1 cellular context compared by ENCODE assay signal in the genomic region with DNA sequence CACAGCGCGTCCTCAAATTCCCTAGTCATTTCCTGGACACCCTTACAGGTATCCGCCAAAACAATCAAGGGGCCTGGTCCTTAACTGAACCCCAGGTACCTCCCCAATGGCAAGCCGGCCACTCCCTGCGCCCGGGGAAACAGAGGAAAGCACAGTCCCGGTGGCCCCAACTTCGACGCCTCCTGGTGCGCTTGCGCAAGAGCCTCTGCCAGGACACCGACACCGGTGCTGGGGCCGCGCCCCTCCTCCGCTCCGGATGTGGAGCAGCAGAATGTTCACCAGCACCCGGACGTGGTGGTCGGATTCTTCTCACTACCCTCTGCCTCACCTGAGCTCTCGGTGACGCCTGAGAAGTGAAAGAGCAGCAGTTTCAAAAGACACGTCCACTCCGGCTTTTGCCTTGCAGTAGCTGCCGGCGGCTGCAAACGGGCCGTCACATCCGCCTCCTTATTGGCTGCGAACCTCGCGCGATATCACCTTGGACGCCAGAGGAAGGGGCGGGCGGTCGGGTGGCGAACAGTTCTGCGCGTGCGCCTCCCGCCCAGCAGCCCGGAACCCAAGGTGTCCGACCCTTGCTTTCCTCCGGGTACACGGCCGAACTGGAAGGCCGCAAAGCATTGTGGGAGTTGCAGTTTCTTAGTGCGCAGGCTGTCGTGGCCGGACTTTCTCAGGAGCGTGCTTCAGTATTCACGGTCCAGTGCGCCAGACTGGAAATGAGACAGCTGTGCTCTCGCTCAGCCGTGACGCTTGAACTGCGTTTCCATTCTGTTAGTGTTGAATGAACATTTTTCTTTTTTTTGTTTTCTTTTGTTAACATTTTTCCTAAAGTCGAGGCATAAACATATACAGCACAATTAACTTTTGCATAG.
TF ChIP-seq lines count a peak whose summit lies in the region.

A gene with protein sequence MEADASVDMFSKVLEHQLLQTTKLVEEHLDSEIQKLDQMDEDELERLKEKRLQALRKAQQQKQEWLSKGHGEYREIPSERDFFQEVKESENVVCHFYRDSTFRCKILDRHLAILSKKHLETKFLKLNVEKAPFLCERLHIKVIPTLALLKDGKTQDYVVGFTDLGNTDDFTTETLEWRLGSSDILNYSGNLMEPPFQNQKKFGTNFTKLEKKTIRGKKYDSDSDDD (minus strand): TSS at position 423 of the 869 bp plus-strand sequence. CDS start 3,123 bp downstream, outside the sequence.

TF ChIP-seq in HepG2, 621 proteins besides CTCF, POLR2A, EP300 and RAD21 (continued from another document and continues in another):
- TF ChIP-seq, protein P1, sequence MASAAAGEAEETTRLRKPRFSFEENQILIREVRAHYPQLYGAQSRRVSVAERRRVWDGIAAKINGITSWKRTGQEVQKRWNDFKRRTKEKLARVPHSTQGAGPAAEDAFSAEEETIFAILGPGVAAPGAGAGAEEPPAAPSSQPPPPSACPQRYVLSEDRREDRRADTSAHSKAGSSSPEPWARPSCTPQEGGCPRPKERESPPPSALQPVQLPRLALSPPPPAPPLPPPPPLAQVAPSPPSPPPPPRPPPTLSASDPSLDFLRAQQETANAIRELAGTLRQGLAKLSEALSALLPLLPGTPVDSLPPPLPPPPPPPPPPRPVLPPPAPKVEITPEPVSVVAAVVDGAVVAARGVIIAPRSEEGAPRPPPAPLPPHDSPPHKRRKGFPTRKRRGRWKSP (CRISPR knock-in tag; IDR thresholded peaks at IDR 0.05), result no peak; the same call in 1 of the 2 replicates
- TF ChIP-seq PAWR (CRISPR knock-in tag; IDR thresholded peaks at IDR 0.05; ENCODE audit: borderline replicate concordance), result 0 out of 2 replicates have a peak, but pooled peaks have one; percentile 35
- TF ChIP-seq, protein P2, sequence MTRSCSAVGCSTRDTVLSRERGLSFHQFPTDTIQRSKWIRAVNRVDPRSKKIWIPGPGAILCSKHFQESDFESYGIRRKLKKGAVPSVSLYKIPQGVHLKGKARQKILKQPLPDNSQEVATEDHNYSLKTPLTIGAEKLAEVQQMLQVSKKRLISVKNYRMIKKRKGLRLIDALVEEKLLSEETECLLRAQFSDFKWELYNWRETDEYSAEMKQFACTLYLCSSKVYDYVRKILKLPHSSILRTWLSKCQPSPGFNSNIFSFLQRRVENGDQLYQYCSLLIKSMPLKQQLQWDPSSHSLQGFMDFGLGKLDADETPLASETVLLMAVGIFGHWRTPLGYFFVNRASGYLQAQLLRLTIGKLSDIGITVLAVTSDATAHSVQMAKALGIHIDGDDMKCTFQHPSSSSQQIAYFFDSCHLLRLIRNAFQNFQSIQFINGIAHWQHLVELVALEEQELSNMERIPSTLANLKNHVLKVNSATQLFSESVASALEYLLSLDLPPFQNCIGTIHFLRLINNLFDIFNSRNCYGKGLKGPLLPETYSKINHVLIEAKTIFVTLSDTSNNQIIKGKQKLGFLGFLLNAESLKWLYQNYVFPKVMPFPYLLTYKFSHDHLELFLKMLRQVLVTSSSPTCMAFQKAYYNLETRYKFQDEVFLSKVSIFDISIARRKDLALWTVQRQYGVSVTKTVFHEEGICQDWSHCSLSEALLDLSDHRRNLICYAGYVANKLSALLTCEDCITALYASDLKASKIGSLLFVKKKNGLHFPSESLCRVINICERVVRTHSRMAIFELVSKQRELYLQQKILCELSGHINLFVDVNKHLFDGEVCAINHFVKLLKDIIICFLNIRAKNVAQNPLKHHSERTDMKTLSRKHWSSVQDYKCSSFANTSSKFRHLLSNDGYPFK (CRISPR knock-in tag; IDR thresholded peaks at IDR 0.05; ENCODE audit: borderline replicate concordance), result peak; percentile 95
- TF ChIP-seq, protein P3, sequence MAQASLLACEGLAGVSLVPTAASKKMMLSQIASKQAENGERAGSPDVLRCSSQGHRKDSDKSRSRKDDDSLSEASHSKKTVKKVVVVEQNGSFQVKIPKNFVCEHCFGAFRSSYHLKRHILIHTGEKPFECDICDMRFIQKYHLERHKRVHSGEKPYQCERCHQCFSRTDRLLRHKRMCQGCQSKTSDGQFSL (CRISPR knock-in tag; IDR thresholded peaks at IDR 0.05), result no peak; the same call in 1 of the 2 replicates
- TF ChIP-seq, protein P4, sequence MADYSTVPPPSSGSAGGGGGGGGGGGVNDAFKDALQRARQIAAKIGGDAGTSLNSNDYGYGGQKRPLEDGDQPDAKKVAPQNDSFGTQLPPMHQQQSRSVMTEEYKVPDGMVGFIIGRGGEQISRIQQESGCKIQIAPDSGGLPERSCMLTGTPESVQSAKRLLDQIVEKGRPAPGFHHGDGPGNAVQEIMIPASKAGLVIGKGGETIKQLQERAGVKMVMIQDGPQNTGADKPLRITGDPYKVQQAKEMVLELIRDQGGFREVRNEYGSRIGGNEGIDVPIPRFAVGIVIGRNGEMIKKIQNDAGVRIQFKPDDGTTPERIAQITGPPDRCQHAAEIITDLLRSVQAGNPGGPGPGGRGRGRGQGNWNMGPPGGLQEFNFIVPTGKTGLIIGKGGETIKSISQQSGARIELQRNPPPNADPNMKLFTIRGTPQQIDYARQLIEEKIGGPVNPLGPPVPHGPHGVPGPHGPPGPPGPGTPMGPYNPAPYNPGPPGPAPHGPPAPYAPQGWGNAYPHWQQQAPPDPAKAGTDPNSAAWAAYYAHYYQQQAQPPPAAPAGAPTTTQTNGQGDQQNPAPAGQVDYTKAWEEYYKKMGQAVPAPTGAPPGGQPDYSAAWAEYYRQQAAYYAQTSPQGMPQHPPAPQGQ (CRISPR knock-in tag; IDR thresholded peaks at IDR 0.05; ENCODE audit: borderline replicate concordance), result peak; percentile 89; the same call in 1 of the 2 replicates
- TF ChIP-seq SOX6 (IDR thresholded peaks at IDR 0.05), result no peak
- peak; percentile 75 for TF ChIP-seq SOX6 (CRISPR knock-in tag; IDR thresholded peaks at IDR 0.05)
- TF ChIP-seq, protein P5, sequence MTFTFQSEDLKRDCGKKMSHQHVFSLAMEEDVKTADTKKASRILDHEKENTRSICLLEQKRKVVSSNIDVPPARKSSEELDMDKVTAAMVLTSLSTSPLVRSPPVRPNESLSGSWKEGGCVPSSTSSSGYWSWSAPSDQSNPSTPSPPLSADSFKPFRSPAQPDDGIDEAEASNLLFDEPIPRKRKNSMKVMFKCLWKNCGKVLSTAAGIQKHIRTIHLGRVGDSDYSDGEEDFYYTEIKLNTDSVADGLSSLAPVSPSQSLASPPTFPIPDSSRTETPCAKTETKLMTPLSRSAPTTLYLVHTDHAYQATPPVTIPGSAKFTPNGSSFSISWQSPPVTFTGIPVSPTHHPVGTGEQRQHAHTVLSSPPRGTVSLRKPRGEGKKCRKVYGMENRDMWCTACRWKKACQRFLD (CRISPR knock-in tag; IDR thresholded peaks at IDR 0.05; ENCODE audit: borderline replicate concordance), result peak; percentile 85
- TF ChIP-seq, protein P6, sequence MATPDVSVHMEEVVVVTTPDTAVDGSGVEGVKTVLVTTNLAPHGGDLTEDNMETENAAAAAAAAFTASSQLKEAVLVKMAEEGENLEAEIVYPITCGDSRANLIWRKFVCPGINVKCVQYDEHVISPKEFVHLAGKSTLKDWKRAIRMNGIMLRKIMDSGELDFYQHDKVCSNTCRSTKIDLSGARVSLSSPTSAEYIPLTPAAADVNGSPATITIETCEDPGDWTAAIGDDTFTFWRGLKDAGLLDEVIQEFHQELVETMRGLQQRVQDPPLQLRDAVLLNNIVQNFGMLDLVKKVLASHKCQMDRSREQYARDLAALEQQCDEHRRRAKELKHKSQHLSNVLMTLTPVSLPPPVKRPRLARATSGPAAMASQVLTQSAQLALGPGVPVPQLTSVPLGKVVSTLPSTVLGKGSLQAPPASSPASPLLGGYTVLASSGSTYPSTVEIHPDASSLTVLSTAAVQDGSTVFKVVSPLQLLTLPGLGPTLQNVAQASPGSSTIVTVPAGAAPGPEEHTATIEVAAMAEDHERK (CRISPR knock-in tag; IDR thresholded peaks at IDR 0.05; ENCODE audit: low read depth), result peak; percentile 91
- TF ChIP-seq CCDC6 (CRISPR knock-in tag; IDR thresholded peaks at IDR 0.05), result no peak; the same call in 1 of the 2 replicates
- TF ChIP-seq RARG (CRISPR knock-in tag; IDR thresholded peaks at IDR 0.05; ENCODE audit: low read depth), result 0 out of 2 replicates have a peak, but pooled peaks have one; percentile 49
- TF ChIP-seq, protein P7, sequence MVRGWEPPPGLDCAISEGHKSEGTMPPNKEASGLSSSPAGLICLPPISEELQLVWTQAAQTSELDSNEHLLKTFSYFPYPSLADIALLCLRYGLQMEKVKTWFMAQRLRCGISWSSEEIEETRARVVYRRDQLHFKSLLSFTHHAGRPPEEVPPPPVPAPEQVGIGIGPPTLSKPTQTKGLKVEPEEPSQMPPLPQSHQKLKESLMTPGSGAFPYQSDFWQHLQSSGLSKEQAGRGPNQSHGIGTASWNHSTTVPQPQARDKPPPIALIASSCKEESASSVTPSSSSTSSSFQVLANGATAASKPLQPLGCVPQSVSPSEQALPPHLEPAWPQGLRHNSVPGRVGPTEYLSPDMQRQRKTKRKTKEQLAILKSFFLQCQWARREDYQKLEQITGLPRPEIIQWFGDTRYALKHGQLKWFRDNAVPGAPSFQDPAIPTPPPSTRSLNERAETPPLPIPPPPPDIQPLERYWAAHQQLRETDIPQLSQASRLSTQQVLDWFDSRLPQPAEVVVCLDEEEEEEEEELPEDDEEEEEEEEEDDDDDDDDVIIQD (CRISPR knock-in tag; IDR thresholded peaks at IDR 0.05; ENCODE audit: low read depth), result peak; percentile 71
- no peak for TF ChIP-seq ZNF569 (CRISPR knock-in tag; IDR thresholded peaks at IDR 0.05; ENCODE audit: borderline replicate concordance)
- TF ChIP-seq, protein P8, sequence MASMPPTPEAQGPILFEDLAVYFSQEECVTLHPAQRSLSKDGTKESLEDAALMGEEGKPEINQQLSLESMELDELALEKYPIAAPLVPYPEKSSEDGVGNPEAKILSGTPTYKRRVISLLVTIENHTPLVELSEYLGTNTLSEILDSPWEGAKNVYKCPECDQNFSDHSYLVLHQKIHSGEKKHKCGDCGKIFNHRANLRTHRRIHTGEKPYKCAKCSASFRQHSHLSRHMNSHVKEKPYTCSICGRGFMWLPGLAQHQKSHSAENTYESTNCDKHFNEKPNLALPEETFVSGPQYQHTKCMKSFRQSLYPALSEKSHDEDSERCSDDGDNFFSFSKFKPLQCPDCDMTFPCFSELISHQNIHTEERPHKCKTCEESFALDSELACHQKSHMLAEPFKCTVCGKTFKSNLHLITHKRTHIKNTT (CRISPR knock-in tag; IDR thresholded peaks at IDR 0.05), result peak; percentile 21; the same call in 1 of the 2 replicates
- TF ChIP-seq TBL1XR1 (IDR thresholded peaks at IDR 0.05; ENCODE audit: borderline replicate concordance, low read length, partially characterized antibody), result peak; percentile 38
- TF ChIP-seq, protein P9, sequence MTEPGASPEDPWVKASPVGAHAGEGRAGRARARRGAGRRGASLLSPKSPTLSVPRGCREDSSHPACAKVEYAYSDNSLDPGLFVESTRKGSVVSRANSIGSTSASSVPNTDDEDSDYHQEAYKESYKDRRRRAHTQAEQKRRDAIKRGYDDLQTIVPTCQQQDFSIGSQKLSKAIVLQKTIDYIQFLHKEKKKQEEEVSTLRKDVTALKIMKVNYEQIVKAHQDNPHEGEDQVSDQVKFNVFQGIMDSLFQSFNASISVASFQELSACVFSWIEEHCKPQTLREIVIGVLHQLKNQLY (CRISPR knock-in tag; IDR thresholded peaks at IDR 0.05), result peak; percentile 74
- TF ChIP-seq AGO2 (optimal IDR thresholded peaks at IDR 0.05; ENCODE audit: low read depth, low read length), result peak; percentile 75
- TF ChIP-seq ZNF775 (CRISPR knock-in tag; IDR thresholded peaks at IDR 0.05; ENCODE audit: borderline replicate concordance), result 0 out of 2 replicates have a peak, but pooled peaks have one; percentile 57
- no peak for TF ChIP-seq KAT7 (CRISPR knock-in tag; IDR thresholded peaks at IDR 0.05; ENCODE audit: borderline replicate concordance)
- TF ChIP-seq MED8 (CRISPR knock-in tag; IDR thresholded peaks at IDR 0.05; ENCODE audit: insufficient replicate concordance), result peak; percentile 72
- TF ChIP-seq ZKSCAN1 (IDR thresholded peaks at IDR 0.05; ENCODE audit: low read length), result no peak
- TF ChIP-seq, protein P10, sequence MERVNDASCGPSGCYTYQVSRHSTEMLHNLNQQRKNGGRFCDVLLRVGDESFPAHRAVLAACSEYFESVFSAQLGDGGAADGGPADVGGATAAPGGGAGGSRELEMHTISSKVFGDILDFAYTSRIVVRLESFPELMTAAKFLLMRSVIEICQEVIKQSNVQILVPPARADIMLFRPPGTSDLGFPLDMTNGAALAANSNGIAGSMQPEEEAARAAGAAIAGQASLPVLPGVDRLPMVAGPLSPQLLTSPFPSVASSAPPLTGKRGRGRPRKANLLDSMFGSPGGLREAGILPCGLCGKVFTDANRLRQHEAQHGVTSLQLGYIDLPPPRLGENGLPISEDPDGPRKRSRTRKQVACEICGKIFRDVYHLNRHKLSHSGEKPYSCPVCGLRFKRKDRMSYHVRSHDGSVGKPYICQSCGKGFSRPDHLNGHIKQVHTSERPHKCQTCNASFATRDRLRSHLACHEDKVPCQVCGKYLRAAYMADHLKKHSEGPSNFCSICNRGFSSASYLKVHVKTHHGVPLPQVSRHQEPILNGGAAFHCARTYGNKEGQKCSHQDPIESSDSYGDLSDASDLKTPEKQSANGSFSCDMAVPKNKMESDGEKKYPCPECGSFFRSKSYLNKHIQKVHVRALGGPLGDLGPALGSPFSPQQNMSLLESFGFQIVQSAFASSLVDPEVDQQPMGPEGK (CRISPR knock-in tag; IDR thresholded peaks at IDR 0.05), result 0 out of 2 replicates have a peak, but pooled peaks have one; percentile 3
- TF ChIP-seq, protein P11, sequence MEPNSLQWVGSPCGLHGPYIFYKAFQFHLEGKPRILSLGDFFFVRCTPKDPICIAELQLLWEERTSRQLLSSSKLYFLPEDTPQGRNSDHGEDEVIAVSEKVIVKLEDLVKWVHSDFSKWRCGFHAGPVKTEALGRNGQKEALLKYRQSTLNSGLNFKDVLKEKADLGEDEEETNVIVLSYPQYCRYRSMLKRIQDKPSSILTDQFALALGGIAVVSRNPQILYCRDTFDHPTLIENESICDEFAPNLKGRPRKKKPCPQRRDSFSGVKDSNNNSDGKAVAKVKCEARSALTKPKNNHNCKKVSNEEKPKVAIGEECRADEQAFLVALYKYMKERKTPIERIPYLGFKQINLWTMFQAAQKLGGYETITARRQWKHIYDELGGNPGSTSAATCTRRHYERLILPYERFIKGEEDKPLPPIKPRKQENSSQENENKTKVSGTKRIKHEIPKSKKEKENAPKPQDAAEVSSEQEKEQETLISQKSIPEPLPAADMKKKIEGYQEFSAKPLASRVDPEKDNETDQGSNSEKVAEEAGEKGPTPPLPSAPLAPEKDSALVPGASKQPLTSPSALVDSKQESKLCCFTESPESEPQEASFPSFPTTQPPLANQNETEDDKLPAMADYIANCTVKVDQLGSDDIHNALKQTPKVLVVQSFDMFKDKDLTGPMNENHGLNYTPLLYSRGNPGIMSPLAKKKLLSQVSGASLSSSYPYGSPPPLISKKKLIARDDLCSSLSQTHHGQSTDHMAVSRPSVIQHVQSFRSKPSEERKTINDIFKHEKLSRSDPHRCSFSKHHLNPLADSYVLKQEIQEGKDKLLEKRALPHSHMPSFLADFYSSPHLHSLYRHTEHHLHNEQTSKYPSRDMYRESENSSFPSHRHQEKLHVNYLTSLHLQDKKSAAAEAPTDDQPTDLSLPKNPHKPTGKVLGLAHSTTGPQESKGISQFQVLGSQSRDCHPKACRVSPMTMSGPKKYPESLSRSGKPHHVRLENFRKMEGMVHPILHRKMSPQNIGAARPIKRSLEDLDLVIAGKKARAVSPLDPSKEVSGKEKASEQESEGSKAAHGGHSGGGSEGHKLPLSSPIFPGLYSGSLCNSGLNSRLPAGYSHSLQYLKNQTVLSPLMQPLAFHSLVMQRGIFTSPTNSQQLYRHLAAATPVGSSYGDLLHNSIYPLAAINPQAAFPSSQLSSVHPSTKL (CRISPR knock-in tag; IDR thresholded peaks at IDR 0.05), result peak; percentile 79
- no peak for TF ChIP-seq NBN (conservative IDR thresholded peaks at IDR 0.05)
- 0 out of 2 replicates have a peak, but pooled peaks have one; percentile 0 for TF ChIP-seq ATF1 (CRISPR knock-in tag; IDR thresholded peaks at IDR 0.05)
